Comparison of ENCODE assay signal across 27 cellular contexts in genomic region chr14:80664576-80664975, GRCh38.
DNase-seq lines count a peak whose midpoint lies in the region; ATAC-seq, FAIRE-seq and TF ChIP-seq lines count a peak whose summit lies in the region.
"Had no signal": no experiment of that assay in that cellular context is flagged by ENCODE, and none has a peak within 500 bp of the region (broad histone marks: within the 10 kb centered on the region; RNA-seq: fewer than 3 reads in every experiment).

No MANE protein-coding gene starts in this region.

- H3K79me2 ChIP-seq in HepG2 (ENCODE audit: insufficient read depth, low read length): no peaks in the 10 kb centered on the region

- H3K36me3 ChIP-seq in HepG2 (replicated peaks in 1 of 2; ENCODE audit: control insufficient read depth in 1 of 2, insufficient read depth in 2 of 2, low read length in 2 of 2) (no peaks in the 10 kb centered on the region), right lobe of liver (no peaks in the 10 kb centered on the region), RWPE2 (ENCODE audit: low read depth) (no peaks in the 10 kb centered on the region)
- H3K36me3 ChIP-seq: ovary, right atrium auricular region had no signal

- intact Hi-C loops in HepG2 (cut with micrococcal nuclease; ENCODE audit: unreplicated experiment) (no loop called here), right lobe of liver (cut with DNase I) (no loop called here)

- 77% methylated on average over 2 of the region's 2 CpGs for WGBS in HepG2 (ENCODE audit: low lambda C conversion rate)
- 67% methylated on average over 2 of the region's 2 CpGs for WGBS in right lobe of liver (ENCODE audit: insufficient coverage, low coverage, low lambda C conversion rate, missing lambda C conversion rate)

- CTCF ChIA-PET in HepG2 (lab: Yijun Ruan, JAX; ENCODE audit: low intra/inter-chr PET ratio, low total read pairs): no interaction called here

- no peaks in the 10 kb centered on the region for H3K27me3 ChIP-seq in HepG2 (ENCODE audit: control insufficient read depth in 1 of 2, insufficient read depth in 2 of 2, low read length in 2 of 2)
- no peaks in the 10 kb centered on the region for H3K27me3 ChIP-seq in right lobe of liver
- H3K27me3 ChIP-seq in RWPE2 (ENCODE audit: insufficient read depth, poor library complexity, severe bottlenecking): no peaks in the 10 kb centered on the region
- H3K27me3 ChIP-seq: ovary, right atrium auricular region had no signal

- TF ChIP-seq EP300 in HepG2 (IDR thresholded peaks at IDR 0.05; ENCODE audit: low read depth in 2 of 2, low read length in 2 of 2) (no peak), HepG2 (CRISPR knock-in tag; IDR thresholded peaks at IDR 0.05; ENCODE audit: borderline replicate concordance) (no peak)

- H3K27ac ChIP-seq in HepG2 (ENCODE audit: extremely low read length, insufficient read depth, low read length): no peak overlapping the region
- no peak overlapping the region for H3K27ac ChIP-seq in right lobe of liver
- no peak overlapping the region for H3K27ac ChIP-seq in RWPE2 (ENCODE audit: poor library complexity, severe bottlenecking)
- H3K27ac ChIP-seq: 22Rv1, coronary artery, ovary, right atrium auricular region had no signal

- ATAC-seq in HepG2 (no peak), right lobe of liver (no peak), RWPE2 (ENCODE audit: low read depth) (peak; percentile 49; the same call in 2 of the 3 replicates)
- peak; percentile 44 for ATAC-seq in stimulated activated effector memory CD8-positive, alpha-beta T cell treated with anti-CD3 and anti-CD28 coated beads, Interleukin-12 subunit alpha, Interleukin-12 subunit beta, amount 100 ng/mL, for 72 hours
- ATAC-seq: activated CD8-positive, alpha-beta memory T cell treated with anti-CD3 and anti-CD28 coated beads, Interleukin-2, amount 10 ng/mL, durations not matched to agents 7 days and 5 days; naive thymus-derived CD4-positive, alpha-beta T cell; T-cell had no signal

- H3K36me3 Mint-ChIP-seq in stimulated activated effector memory CD8-positive, alpha-beta T cell treated with anti-CD3 and anti-CD28 coated beads, Interleukin-12 subunit alpha, Interleukin-12 subunit beta, amount 100 ng/mL, for 72 hours: no peaks in the 10 kb centered on the region

- TF ChIP-seq POLR2A in HepG2 (IDR thresholded peaks at IDR 0.05; ENCODE audit: insufficient read depth in 1 of 2, low read depth in 2 of 2, low read length in 2 of 2): no peak
- TF ChIP-seq POLR2A in right lobe of liver (IDR thresholded peaks at IDR 0.05): no peak

- H3K9ac ChIP-seq in HepG2 (ENCODE audit: insufficient read depth, low read depth, low read length): no peak overlapping the region

- no peak overlapping the region for H3K4me2 ChIP-seq in HepG2 (ENCODE audit: low read depth, low read length)

- no peak for FAIRE-seq in HepG2 (lab: Jason Lieb, UNC)
- FAIRE-seq: endometrium, urothelium cell line had no signal

- H3K27ac Mint-ChIP-seq in stimulated activated effector memory CD8-positive, alpha-beta T cell treated with anti-CD3 and anti-CD28 coated beads, Interleukin-12 subunit alpha, Interleukin-12 subunit beta, amount 100 ng/mL, for 72 hours: no peak overlapping the region
- H3K27ac Mint-ChIP-seq: activated CD4-positive, alpha-beta T cell treated with anti-CD3 and anti-CD28 coated beads, Interleukin-2, amount 10 ng/mL, durations not matched to agents 24 days and 14 days; activated CD8-positive, alpha-beta memory T cell treated with anti-CD3 and anti-CD28 coated beads, Interleukin-2, amount 10 ng/mL, durations not matched to agents 7 days and 5 days; activated naive CD8-positive, alpha-beta T cell; activated T-helper 1 cell treated with anti-CD3 and anti-CD28 coated beads, Interleukin-12 subunit alpha, Interleukin-12 subunit beta, Interleukin-2, Interleukin-4 antibody, amounts not matched to agents 30 ng/mL and 10 ng/mL and 1 ng/mL, durations not matched to agents 14 hours and 24 hours and 36 hours; naive thymus-derived CD4-positive, alpha-beta T cell; T-cell had no signal

- TF ChIP-seq CTCF in HepG2 (CRISPR knock-in tag; IDR thresholded peaks at IDR 0.05): no peak
- no peak for TF ChIP-seq CTCF in right lobe of liver (IDR thresholded peaks at IDR 0.05)
- no peak for TF ChIP-seq CTCF in RWPE2 (IDR thresholded peaks at IDR 0.05; ENCODE audit: poor library complexity, severe bottlenecking)
- no peak for TF ChIP-seq CTCF in fibroblast of pulmonary artery (IDR thresholded peaks at IDR 0.05; ENCODE audit: low read length, missing control alignments)

- POLR2A ChIA-PET in HepG2 (lab: Yijun Ruan, JAX): no interaction called here

- H2AFZ ChIP-seq in HepG2 (ENCODE audit: low read length): no peak overlapping the region

- peaks cover 22% of the 10 kb centered on the region for H3K9me3 Mint-ChIP-seq in stimulated activated effector memory CD8-positive, alpha-beta T cell treated with anti-CD3 and anti-CD28 coated beads, Interleukin-12 subunit alpha, Interleukin-12 subunit beta, amount 100 ng/mL, for 72 hours

- H3K4me3 ChIP-seq in HepG2 (replicated peaks in 1 of 3; ENCODE audit: insufficient read depth in 1 of 3, low read depth in 2 of 3, low read length in 3 of 3): no peak overlapping the region
- no peak overlapping the region for H3K4me3 ChIP-seq in right lobe of liver
- no peak overlapping the region for H3K4me3 ChIP-seq in RWPE2 (ENCODE audit: severe bottlenecking)
- H3K4me3 ChIP-seq in fibroblast of pulmonary artery (replicated peaks; ENCODE audit: low read depth, low read length): no peak overlapping the region
- H3K4me3 ChIP-seq: coronary artery, ovary, right atrium auricular region had no signal

- no peak overlapping the region for H3K4me3 Mint-ChIP-seq in stimulated activated effector memory CD8-positive, alpha-beta T cell treated with anti-CD3 and anti-CD28 coated beads, Interleukin-12 subunit alpha, Interleukin-12 subunit beta, amount 100 ng/mL, for 72 hours
- H3K4me3 Mint-ChIP-seq: activated CD4-positive, alpha-beta T cell treated with anti-CD3 and anti-CD28 coated beads, Interleukin-2, amount 10 ng/mL, durations not matched to agents 24 days and 14 days; activated CD8-positive, alpha-beta memory T cell treated with anti-CD3 and anti-CD28 coated beads, Interleukin-2, amount 10 ng/mL, durations not matched to agents 7 days and 5 days; activated naive CD8-positive, alpha-beta T cell; activated T-helper 1 cell treated with anti-CD3 and anti-CD28 coated beads, Interleukin-12 subunit alpha, Interleukin-12 subunit beta, Interleukin-2, Interleukin-4 antibody, amounts not matched to agents 30 ng/mL and 10 ng/mL and 1 ng/mL, durations not matched to agents 14 hours and 24 hours and 36 hours; brain; naive thymus-derived CD4-positive, alpha-beta T cell; T-cell had no signal

- no peaks in the 10 kb centered on the region for H4K20me1 ChIP-seq in HepG2 (ENCODE audit: insufficient read depth, low read length)

- BruUV-seq in HepG2 (replicated peaks; lab: Mats Ljungman, UMichigan): no TSS peak

- DNase-seq in HepG2 (ENCODE audit: low spot score): peak; percentile 13
- no peak for DNase-seq in right lobe of liver
- no peak for DNase-seq in RWPE2 (ENCODE audit: low spot score)
- peak; percentile 19 for DNase-seq in fibroblast of pulmonary artery (ENCODE audit: low read depth)
- no peak for DNase-seq in stimulated activated effector memory CD8-positive, alpha-beta T cell treated with anti-CD3 and anti-CD28 coated beads, Interleukin-12 subunit alpha, Interleukin-12 subunit beta, amount 100 ng/mL, for 72 hours (ENCODE audit: low spot score in 2 of 2)
- DNase-seq in DMS79 treated with DMSO at 0.1 percent for 48 hours (lab: John Stamatoyannopoulos, UW): no peak
- DNase-seq in NCI-H2227 (lab: John Stamatoyannopoulos, UW; ENCODE audit: unreplicated experiment): no peak
- DNase-seq in NCI-H146 treated with DMSO at 0.1 percent for 48 hours (lab: John Stamatoyannopoulos, UW; ENCODE audit: unreplicated experiment): no peak
- DNase-seq: activated CD4-positive, alpha-beta T cell treated with anti-CD3 and anti-CD28 coated beads, Interleukin-2, amount 10 ng/mL, durations not matched to agents 24 days and 14 days; activated CD8-positive, alpha-beta memory T cell treated with anti-CD3 and anti-CD28 coated beads, Interleukin-2, amount 10 ng/mL, durations not matched to agents 7 days and 5 days; GDM1; GOT3; naive thymus-derived CD4-positive, alpha-beta T cell; NCI-H1105; NCI-H2081 treated with DMSO at 0.1 percent for 48 hours; NCI-H524; ovary; SHP77; T-cell had no signal

- in situ Hi-C loops in HepG2 (cut with HindIII; ENCODE audit: extremely low pct_ligation_motif_present, low pct_unique_long_range_greater_than_20kb): no loop called here

- peaks cover 10% of the 10 kb centered on the region for H3K4me1 Mint-ChIP-seq in stimulated activated effector memory CD8-positive, alpha-beta T cell treated with anti-CD3 and anti-CD28 coated beads, Interleukin-12 subunit alpha, Interleukin-12 subunit beta, amount 100 ng/mL, for 72 hours
- H3K4me1 Mint-ChIP-seq: activated CD4-positive, alpha-beta T cell treated with anti-CD3 and anti-CD28 coated beads, Interleukin-2, amount 10 ng/mL, durations not matched to agents 24 days and 14 days; naive thymus-derived CD4-positive, alpha-beta T cell had no signal

- H3K9me3 ChIP-seq in HepG2 (ENCODE audit: low read length): no peaks in the 10 kb centered on the region
- H3K9me3 ChIP-seq in right lobe of liver: no peaks in the 10 kb centered on the region
- no peaks in the 10 kb centered on the region for H3K9me3 ChIP-seq in RWPE2 (ENCODE audit: severe bottlenecking)
- H3K9me3 ChIP-seq: ovary, right atrium auricular region had no signal

- H3K4me1 ChIP-seq in HepG2 (ENCODE audit: insufficient read depth, low read length) (peaks cover 18% of the 10 kb centered on the region), right lobe of liver (no peaks in the 10 kb centered on the region), RWPE2 (ENCODE audit: insufficient read depth, poor library complexity, severe bottlenecking) (peaks cover 2% of the 10 kb centered on the region)
- H3K4me1 ChIP-seq: right atrium auricular region had no signal

- no peak for TF ChIP-seq RAD21 in HepG2 (CRISPR knock-in tag; IDR thresholded peaks at IDR 0.05)

TF ChIP-seq in HepG2, 621 proteins besides CTCF, POLR2A, EP300 and RAD21 (continues in another document):
- TF ChIP-seq ISL2 (CRISPR knock-in tag; IDR thresholded peaks at IDR 0.05) (no peak), TCF7 (IDR thresholded peaks at IDR 0.05; ENCODE audit: low read depth) (no peak), ZNF329 (CRISPR knock-in tag; IDR thresholded peaks at IDR 0.05; ENCODE audit: low read depth) (no peak)

Comparison
In these comparisons a context has a peak if more than half of its experiments do, and no peak if none do; other contexts are left out.
1. DNase-seq: peak in HepG2 (single experiment) and fibroblast of pulmonary artery (single experiment); none in right lobe of liver (0 of 3), RWPE2 (single experiment), stimulated activated effector memory CD8-positive, alpha-beta T cell treated with anti-CD3 and anti-CD28 coated beads, Interleukin-12 subunit alpha, Interleukin-12 subunit beta, amount 100 ng/mL, for 72 hours (0 of 2), DMS79 treated with DMSO at 0.1 percent for 48 hours (single experiment), NCI-H2227 (single experiment) and NCI-H146 treated with DMSO at 0.1 percent for 48 hours (single experiment).
2. ATAC-seq: peak in RWPE2 (single experiment) and stimulated activated effector memory CD8-positive, alpha-beta T cell treated with anti-CD3 and anti-CD28 coated beads, Interleukin-12 subunit alpha, Interleukin-12 subunit beta, amount 100 ng/mL, for 72 hours (single experiment); none in HepG2 (single experiment) and right lobe of liver (0 of 4).